ENCODE assay signal across 1 cellular context in the genomic region with DNA sequence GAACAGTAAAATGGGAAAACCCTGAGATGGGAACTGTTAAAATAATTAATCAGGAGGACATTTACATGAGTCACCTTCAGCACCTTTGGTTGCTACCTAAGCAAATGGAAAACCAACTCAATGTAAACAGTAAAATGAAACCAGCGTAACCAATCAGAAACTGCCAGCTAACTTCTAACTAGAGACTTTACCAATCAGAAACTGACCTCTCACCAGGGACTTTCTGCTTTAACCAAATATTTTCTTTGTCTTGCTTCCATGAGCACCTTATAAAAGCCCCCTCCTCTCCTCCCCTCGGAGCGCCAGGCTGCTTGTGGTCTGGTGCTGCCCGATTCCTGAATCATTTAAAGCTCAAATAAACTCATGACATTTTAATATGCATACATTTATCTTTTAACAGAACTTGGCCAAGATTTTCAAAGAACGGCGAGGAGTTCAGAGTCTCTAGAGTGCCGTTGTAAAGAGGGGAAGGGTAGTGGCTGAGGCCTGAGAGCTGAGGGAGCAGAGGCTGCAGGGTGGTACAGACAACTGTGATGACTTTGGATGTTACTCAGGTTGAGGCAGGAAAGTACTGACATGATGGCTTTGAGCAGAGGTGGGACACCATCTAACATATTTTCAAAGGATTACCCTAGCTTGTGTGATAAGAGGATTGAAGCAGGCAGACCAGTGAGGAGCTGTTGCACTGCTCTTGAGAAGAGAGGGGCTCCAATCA.
TF ChIP-seq lines count a peak whose summit lies in the region.

No MANE protein-coding gene starts in this region.

TF ChIP-seq in SK-N-SH treated with all-trans-retinoic acid at 6 μM for 48 hours, 23 proteins besides CTCF, POLR2A, EP300 and RAD21 (continued from another document):
- TF ChIP-seq PATZ1 (CRISPR knock-in tag; IDR thresholded peaks at IDR 0.05; ENCODE audit: borderline replicate concordance) = no peak
- no peak for TF ChIP-seq GLIS3 (CRISPR knock-in tag; IDR thresholded peaks at IDR 0.05)
- no peak for TF ChIP-seq ZC3H10 (CRISPR knock-in tag; IDR thresholded peaks at IDR 0.05)
TF ChIP-seq in SK-N-SH treated with all-trans-retinoic acid at 6 μM for 48 hours: peak in this region for 0.
